ENCODE assay signal across 8 cellular contexts in the genomic region with DNA sequence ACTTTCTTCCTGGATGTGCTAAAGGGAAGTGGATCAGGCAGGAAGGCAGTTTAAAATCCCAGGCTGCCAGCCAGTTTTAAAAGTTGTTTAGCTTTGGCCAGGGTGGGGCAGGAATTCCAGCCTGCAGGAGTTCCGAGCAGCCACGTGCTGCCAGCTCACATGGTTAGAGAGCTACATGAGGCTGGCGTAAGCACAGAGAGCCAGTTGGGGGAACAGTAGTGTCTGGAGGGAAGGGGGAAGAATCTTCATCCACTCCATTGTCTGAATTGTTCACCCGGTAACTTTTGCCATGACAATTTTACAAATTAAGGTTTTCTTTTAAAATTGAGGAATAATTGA. TPM values are rescaled to one million over a fixed set of nuclear protein-coding genes. Genes with fewer than 3 reads are reported as not detected.
DNase-seq lines count a peak whose midpoint lies in the region; ATAC-seq and TF ChIP-seq lines count a peak whose summit lies in the region.

No MANE protein-coding gene starts in this region.

- DNase-seq in GOT3 (lab: John Stamatoyannopoulos, UW) (peak; percentile 56), RWPE2 (ENCODE audit: low spot score) (peak; percentile 94), esophagus muscularis mucosa (ENCODE audit: extremely low spot score) (peak; percentile 95), GM13977 (ENCODE audit: low spot score) (no peak), KG1 (lab: John Stamatoyannopoulos, UW) (no peak)
- no peak for DNase-seq in naive thymus-derived CD4-positive, alpha-beta T cell

- peak; percentile 66 for TF ChIP-seq POLR2A in esophagus muscularis mucosa (IDR thresholded peaks at IDR 0.05; ENCODE audit: low read depth)

- TF ChIP-seq CTCF in RWPE2 (IDR thresholded peaks at IDR 0.05; ENCODE audit: poor library complexity, severe bottlenecking) (no peak), esophagus muscularis mucosa (IDR thresholded peaks at IDR 0.05) (peak in 1 of 3 experiments; percentile 7), GM13977 (IDR thresholded peaks at IDR 0.05; ENCODE audit: extremely low read depth, insufficient read depth, missing control alignments) (no peak)

- H3K9me3 Mint-ChIP-seq in naive thymus-derived CD4-positive, alpha-beta T cell: no peaks in the 10 kb centered on the region

- peaks cover 57 to 82% (median 65%) of the 10 kb centered on the region in 7 donors for H3K4me1 Mint-ChIP-seq in naive thymus-derived CD4-positive, alpha-beta T cell

- TF ChIP-seq EP300 in esophagus muscularis mucosa (IDR thresholded peaks at IDR 0.05): peak; percentile 77

- H3K36me3 Mint-ChIP-seq in naive thymus-derived CD4-positive, alpha-beta T cell: peaks cover 7 to 40% (median 25%) of the 10 kb centered on the region in 5 donors

- CTCF ChIA-PET in naive thymus-derived CD4-positive, alpha-beta T cell (lab: Charles Lee): no interaction called here

- ATAC-seq in RWPE2 (ENCODE audit: low read depth): peak; percentile 48
- no peak for ATAC-seq in naive thymus-derived CD4-positive, alpha-beta T cell
- no peak for ATAC-seq in GM18498 (IDR thresholded peaks at IDR 0.05; ENCODE audit: unreplicated experiment)
- no peak for ATAC-seq in GM18519 (IDR thresholded peaks at IDR 0.05; ENCODE audit: low FRiP score, unreplicated experiment)

- WGBS in esophagus muscularis mucosa: 13% methylated on average over 4 of the region's 4 CpGs

- H3K27ac Mint-ChIP-seq in naive thymus-derived CD4-positive, alpha-beta T cell: peak overlapping the region in 8 of 9 donors; percentile 41 to 91 (median 62)

- peak overlapping the region in 6 of 10 donors; percentile 16 to 58 (median 41) for H3K4me3 Mint-ChIP-seq in naive thymus-derived CD4-positive, alpha-beta T cell

- peak overlapping the region; percentile 99 for H3K27ac ChIP-seq in RWPE2 (ENCODE audit: poor library complexity, severe bottlenecking)
- peak overlapping the region; percentile 89 to 97 (median 94) for H3K27ac ChIP-seq in esophagus muscularis mucosa (replicated peaks in 1 of 4)
- H3K27ac ChIP-seq in naive thymus-derived CD4-positive, alpha-beta T cell (ENCODE audit: low read depth, low read length): peak overlapping the region; percentile 31

- H3K4me3 ChIP-seq in RWPE2 (ENCODE audit: severe bottlenecking) (no peak overlapping the region), esophagus muscularis mucosa (peak overlapping the region; percentile 11 to 48 (median 32))
- H3K4me3 ChIP-seq in naive thymus-derived CD4-positive, alpha-beta T cell (ENCODE audit: low read length): no peak overlapping the region

- H3K27me3 ChIP-seq in RWPE2 (ENCODE audit: insufficient read depth, poor library complexity, severe bottlenecking): no peaks in the 10 kb centered on the region
- H3K27me3 ChIP-seq in esophagus muscularis mucosa: no peaks in the 10 kb centered on the region
- no peaks in the 10 kb centered on the region for H3K27me3 ChIP-seq in naive thymus-derived CD4-positive, alpha-beta T cell (ENCODE audit: control insufficient read depth in 2 of 2, insufficient read depth in 2 of 2, low read length in 2 of 2)

- H3K27me3 Mint-ChIP-seq in naive thymus-derived CD4-positive, alpha-beta T cell: no peaks in the 10 kb centered on the region

- no peaks in the 10 kb centered on the region for H3K9me3 ChIP-seq in RWPE2 (ENCODE audit: severe bottlenecking)
- H3K9me3 ChIP-seq in esophagus muscularis mucosa: peaks cover 0 to 5% (median 0%) of the 10 kb centered on the region in 4 donors
- no peaks in the 10 kb centered on the region for H3K9me3 ChIP-seq in naive thymus-derived CD4-positive, alpha-beta T cell (ENCODE audit: control insufficient read depth in 2 of 3, low read length in 3 of 3)

- H3K4me1 ChIP-seq in RWPE2 (ENCODE audit: insufficient read depth, poor library complexity, severe bottlenecking) (peaks cover 59% of the 10 kb centered on the region), esophagus muscularis mucosa (peaks cover 61 to 91% (median 82%) of the 10 kb centered on the region in 4 donors)
- peaks cover 41 to 44% of the 10 kb centered on the region in 2 donors for H3K4me1 ChIP-seq in naive thymus-derived CD4-positive, alpha-beta T cell (ENCODE audit: control insufficient read depth in 2 of 2, insufficient read depth in 2 of 2, low read length in 2 of 2)

- H3K36me3 ChIP-seq in RWPE2 (ENCODE audit: low read depth) (peaks cover 34% of the 10 kb centered on the region), esophagus muscularis mucosa (peaks cover 17 to 29% (median 26%) of the 10 kb centered on the region in 4 donors)
- peaks cover 13 to 32% (median 13%) of the 10 kb centered on the region in 3 experiments for H3K36me3 ChIP-seq in naive thymus-derived CD4-positive, alpha-beta T cell (ENCODE audit: control insufficient read depth in 2 of 3, insufficient read depth in 3 of 3, low read length in 3 of 3)

- POLR2A ChIA-PET in naive thymus-derived CD4-positive, alpha-beta T cell (lab: Charles Lee): no interaction called here

- in situ Hi-C loops in GM13977 (cut with MboI; ENCODE audit: low pct_unique_long_range_greater_than_20kb, low sequenced_read_pairs, unreplicated experiment): no loop called here

- intact Hi-C loops in esophagus muscularis mucosa (cut with DNase I): no loop called here
- intact Hi-C loops in naive thymus-derived CD4-positive, alpha-beta T cell (cut with micrococcal nuclease): no loop called here

RNA-seq across cellular contexts. Expression of a gene that starts 12.0 kb away (rescaled TPM):
- 10 to 100 TPM; 29.9 to 43.1 (median 35.6) TPM for total RNA-seq in esophagus muscularis mucosa
- total RNA-seq in naive thymus-derived CD4-positive, alpha-beta T cell: 100 to 1,000 TPM; 166 to 392 (median 281) TPM
- polyA plus RNA-seq in naive thymus-derived CD4-positive, alpha-beta T cell: 10 to 100 TPM; 37.0 to 45.7 TPM

RNA-seq across cellular contexts. Expression of a gene that starts 12.2 kb away (rescaled TPM):
- 10 to 100 TPM in 3 of 4 donors, 1 to 10 TPM in 1; 7.9 to 11.7 (median 11.2) TPM for total RNA-seq in esophagus muscularis mucosa
- 10 to 100 TPM in 4 of 5 experiments, 1 to 10 TPM in 1; 7.9 to 14.0 (median 10.8) TPM for total RNA-seq in naive thymus-derived CD4-positive, alpha-beta T cell
- 10 to 100 TPM; 19.8 to 25.9 TPM for polyA plus RNA-seq in naive thymus-derived CD4-positive, alpha-beta T cell

RNA-seq across cellular contexts. Expression of a gene that starts 21.6 kb away (rescaled TPM):
- 100 to 1,000 TPM; 131 to 225 (median 199) TPM for total RNA-seq in esophagus muscularis mucosa
- total RNA-seq in naive thymus-derived CD4-positive, alpha-beta T cell: 10 to 100 TPM; 35.3 to 73.6 (median 50.0) TPM
- polyA plus RNA-seq in naive thymus-derived CD4-positive, alpha-beta T cell: 1 to 10 TPM; 1.3 to 1.8 TPM

RNA-seq across cellular contexts. Expression of a gene that starts 26.9 kb away (rescaled TPM):
- under 1 TPM in 1 of 4 donors, not detected in 3; 0.50 TPM for total RNA-seq in esophagus muscularis mucosa
- under 1 TPM in 3 of 5 experiments, not detected in 2; 0.24 to 0.32 (median 0.29) TPM for total RNA-seq in naive thymus-derived CD4-positive, alpha-beta T cell
- polyA plus RNA-seq in naive thymus-derived CD4-positive, alpha-beta T cell: not detected

RNA-seq across cellular contexts. Expression of a gene that starts 38.5 kb away (rescaled TPM):
- 10 to 100 TPM; 34.6 to 56.1 (median 42.8) TPM for total RNA-seq in esophagus muscularis mucosa
- total RNA-seq in naive thymus-derived CD4-positive, alpha-beta T cell: 10 to 100 TPM; 23.3 to 49.9 (median 41.5) TPM
- 10 to 100 TPM in 1 of 2 donors, 1 to 10 TPM in 1; 3.5 to 10.1 TPM for polyA plus RNA-seq in naive thymus-derived CD4-positive, alpha-beta T cell

Comparison
In these comparisons a context has a peak if more than half of its experiments do, and no peak if none do; other contexts are left out.
1. DNase-seq: peak in GOT3 (single experiment), RWPE2 (single experiment) and esophagus muscularis mucosa (single experiment); none in naive thymus-derived CD4-positive, alpha-beta T cell (0 of 9), GM13977 (single experiment) and KG1 (single experiment).
2. H3K27ac ChIP-seq: peak in every context shown above with its lines; median percentile 99 in RWPE2; 94 in esophagus muscularis mucosa; 31 in naive thymus-derived CD4-positive, alpha-beta T cell.
3. H3K4me3 ChIP-seq: peak in esophagus muscularis mucosa (4 of 4); none in RWPE2 (single experiment) and naive thymus-derived CD4-positive, alpha-beta T cell (single experiment).